Comparison of ENCODE assay signal across 9 cellular contexts in the genomic region with DNA sequence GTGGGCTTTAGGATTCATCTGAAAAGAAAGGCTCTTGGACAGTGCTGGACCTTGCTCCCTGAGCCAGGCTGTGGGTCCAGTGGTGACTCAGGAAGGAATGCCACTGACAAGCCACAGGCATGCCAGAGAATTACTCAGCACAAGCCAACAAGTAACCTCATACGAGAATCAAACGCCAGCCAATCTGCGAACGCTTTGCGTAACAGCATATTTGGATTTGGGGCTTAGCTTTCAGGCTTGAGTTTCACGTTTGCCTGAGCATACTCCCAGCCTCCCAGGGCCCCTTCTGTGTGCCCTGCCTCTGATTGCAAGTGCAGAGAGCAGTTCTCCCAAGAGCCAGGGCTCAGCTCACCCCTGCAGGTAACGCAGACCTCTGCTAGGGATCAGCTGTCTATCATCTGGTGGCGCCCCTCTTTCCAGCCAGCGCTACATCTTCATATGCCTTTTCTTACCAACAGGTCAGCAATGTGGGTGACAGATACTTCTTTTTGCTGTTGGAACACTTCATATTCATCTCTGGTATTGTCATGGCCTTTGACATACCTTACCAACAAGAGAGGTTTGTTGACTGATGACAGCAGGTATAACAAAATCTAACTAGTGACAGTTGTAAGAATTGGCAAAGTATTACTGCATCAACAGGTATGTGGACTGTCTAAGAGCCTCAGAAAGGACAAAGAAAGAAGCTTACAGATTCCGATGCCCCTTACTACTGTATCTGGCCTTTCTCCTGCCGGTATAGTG. TPM values are rescaled to one million over a fixed set of nuclear protein-coding genes. Genes with fewer than 3 reads are reported as not detected.
DNase-seq lines count a peak whose midpoint lies in the region; ATAC-seq, FAIRE-seq and TF ChIP-seq lines count a peak whose summit lies in the region.
"Had no signal": no experiment of that assay in that cellular context is flagged by ENCODE, and none has a peak within 500 bp of the region (broad histone marks: within the 10 kb centered on the region; RNA-seq: fewer than 3 reads in every experiment).

No MANE protein-coding gene starts in this region.

- no peak for FAIRE-seq in kidney (lab: Jason Lieb, UNC)

- H3K4me3 ChIP-seq in kidney (ENCODE audit: low read length in 2 of 2) = no peak overlapping the region

- ATAC-seq in GM19035 (IDR thresholded peaks at IDR 0.05; ENCODE audit: unreplicated experiment) = no peak
- ATAC-seq: effector memory CD8-positive, alpha-beta T cell had no signal

- no peaks in the 10 kb centered on the region for H3K9me3 ChIP-seq in kidney (ENCODE audit: control insufficient read depth in 1 of 2, low read length in 2 of 2)

- H3K36me3 ChIP-seq in kidney (ENCODE audit: control insufficient read depth in 1 of 2, insufficient read depth in 2 of 2, low read length in 2 of 2) = no peaks in the 10 kb centered on the region

- peak overlapping the region in 1 of 2 donors; percentile 26 for H3K27ac ChIP-seq in kidney (ENCODE audit: low read depth in 2 of 2, low read length in 2 of 2)

- no peak overlapping the region for H3K9ac ChIP-seq in kidney (ENCODE audit: low read length in 2 of 2)

- peaks cover 0 to 4% of the 10 kb centered on the region in 2 donors for H3K4me1 ChIP-seq in kidney (ENCODE audit: control insufficient read depth in 1 of 2, insufficient read depth in 1 of 2, low read depth in 1 of 2, low read length in 2 of 2)

- TF ChIP-seq CTCF in kidney (IDR thresholded peaks at IDR 0.05; ENCODE audit: borderline replicate concordance, extremely low read depth, insufficient read depth) = no peak

- intact Hi-C loops in kidney (cut with DNase I) = no loop called here

- DNase-seq in HT1080 (ENCODE audit: low read depth) (peak; percentile 99), brain pericyte (ENCODE audit: low read depth, low spot score) (peak; percentile 85), kidney (peak; percentile 76), stromal cell of bone marrow (ENCODE audit: low read depth) (peak; percentile 99), iPS-NIHi7 (ENCODE audit: extremely low spot score) (no peak), activated T-cell treated with anti-CD3 and anti-CD28 coated beads for 4 hours (no peak)
- no peak for DNase-seq in activated CD4-positive, alpha-beta T cell treated with anti-CD3 and anti-CD28 coated beads for 4 hours
- DNase-seq: effector memory CD8-positive, alpha-beta T cell had no signal

RNA-seq across cellular contexts. Expression of a gene that starts 30.1 kb away (rescaled TPM):
- total RNA-seq in HT1080 (2014; rRNA removed; shearing (Covaris generic)) = 5.2 and 6.8 TPM in 2 replicates
- 12.1 and 15.3 TPM in 2 replicates for polyA plus RNA-seq in HT1080 (2015; cell fraction: cytosol; rRNA removed)
- polyA plus RNA-seq in HT1080 (2015; cell fraction: nucleus; rRNA removed) = 44.6 and 48.6 TPM in 2 replicates
- 20.3 TPM for total RNA-seq in kidney
- 2.9 TPM for polyA plus RNA-seq in kidney (ENCODE audit: insufficient read depth, low read depth, low replicate concordance)

Comparison
In these comparisons a context has a peak if more than half of its experiments do, and no peak if none do; other contexts are left out.
1. DNase-seq: peak in HT1080 (single experiment), brain pericyte (single experiment), kidney (single experiment) and stromal cell of bone marrow (single experiment); none in activated CD4-positive, alpha-beta T cell treated with anti-CD3 and anti-CD28 coated beads for 4 hours (0 of 2), iPS-NIHi7 (single experiment) and activated T-cell treated with anti-CD3 and anti-CD28 coated beads for 4 hours (single experiment).